Comparison of ENCODE assay signal across 9 cellular contexts in genomic region chr4:22237846-22238513, GRCh38.
DNase-seq lines count a peak whose midpoint lies in the region; ATAC-seq and TF ChIP-seq lines count a peak whose summit lies in the region.
"Had no signal": no experiment of that assay in that cellular context is flagged by ENCODE, and none has a peak within 500 bp of the region (broad histone marks: within the 10 kb centered on the region; RNA-seq: fewer than 3 reads in every experiment).

No MANE protein-coding gene starts in this region.

- no CpG with 5 or more reads among the region's 10 CpGs for WGBS in H9 (ENCODE audit: extremely low coverage, insufficient read length, low lambda C conversion rate)

- 0 out of 2 replicates have a peak overlapping the region, but pooled peaks have one; percentile 28 for H3K14ac ChIP-seq in H9 (ENCODE audit: insufficient read depth, low read length)

- H3K23ac ChIP-seq in H9 (ENCODE audit: insufficient read length, low read depth, low read length): no peak overlapping the region

- no peak overlapping the region for H2BK5ac ChIP-seq in H9 (ENCODE audit: insufficient read length, low read length)

- no peak overlapping the region for H3K18ac ChIP-seq in H9 (ENCODE audit: insufficient read length, low read depth, low read length)

- H4K20me1 ChIP-seq in H9 (ENCODE audit: control insufficient read depth, insufficient read depth, insufficient read length) (no peaks in the 10 kb centered on the region), osteoblast (ENCODE audit: insufficient read depth, low read length) (no peaks in the 10 kb centered on the region)

- H2BK120ac ChIP-seq in H9 (ENCODE audit: low read depth, low read length, poor library complexity, severe bottlenecking): no peak overlapping the region

- H3K9ac ChIP-seq in H9 (ENCODE audit: extremely low read depth, insufficient read length, low read length): no peak overlapping the region

- H2AFZ ChIP-seq in H9 (ENCODE audit: low read length): no peak overlapping the region
- H2AFZ ChIP-seq in osteoblast (ENCODE audit: low read length): peak overlapping the region; percentile 82

- H3K79me2 ChIP-seq in H9 (ENCODE audit: insufficient read depth, low read length): no peaks in the 10 kb centered on the region
- H3K79me2 ChIP-seq in osteoblast (ENCODE audit: insufficient read depth, low read length): no peaks in the 10 kb centered on the region

- H3K9me3 Mint-ChIP-seq in H9: no peaks in the 10 kb centered on the region

- no peak overlapping the region for H3T11ph ChIP-seq in H9 (ENCODE audit: low read length)

- no peak overlapping the region for H4K91ac ChIP-seq in H9 (ENCODE audit: insufficient read length, low read depth, low read length)

- no peaks in the 10 kb centered on the region; the same call in 1 of the 2 replicates for H3K27me3 Mint-ChIP-seq in H9 (ENCODE audit: low read depth)

- H3K4me3 ChIP-seq in fibroblast of the aortic adventitia (ENCODE audit: low read depth, low read length) (peak overlapping the region; percentile 41), osteoblast (ENCODE audit: insufficient read depth, low read length) (peak overlapping the region; percentile 57)
- H3K4me3 ChIP-seq: cardiac muscle cell had no signal

- H3K36me3 ChIP-seq in osteoblast (ENCODE audit: insufficient read depth, low read length): no peaks in the 10 kb centered on the region
- H3K36me3 ChIP-seq: cardiac muscle cell had no signal

- H3K27me3 ChIP-seq in H9 (ENCODE audit: insufficient read depth, low read length) (no peaks in the 10 kb centered on the region), osteoblast (ENCODE audit: insufficient read depth, low read length) (no peaks in the 10 kb centered on the region)
- H3K27me3 ChIP-seq: cardiac muscle cell had no signal

- no peak overlapping the region for H2BK20ac ChIP-seq in H9 (ENCODE audit: low read depth, low read length, poor library complexity, severe bottlenecking)

- H3K23me2 ChIP-seq in H9 (ENCODE audit: insufficient read length, low read depth, low read length, poor library complexity, severe bottlenecking): no peaks in the 10 kb centered on the region

- no peaks in the 10 kb centered on the region for H3K36me3 Mint-ChIP-seq in H9 (ENCODE audit: insufficient read depth in 1 of 3, low read depth in 3 of 3)

- no peaks in the 10 kb centered on the region for H3K9me3 ChIP-seq in H9 (ENCODE audit: control insufficient read depth, low read depth, low read length)
- H3K9me3 ChIP-seq in osteoblast (ENCODE audit: low read depth, low read length): no peaks in the 10 kb centered on the region

- H2BK15ac ChIP-seq in H9 (ENCODE audit: low read depth, low read length): no peak overlapping the region

- TF ChIP-seq CTCF in H9 (conservative IDR thresholded peaks at IDR 0.05): no peak
- no peak for TF ChIP-seq CTCF in fibroblast of the aortic adventitia (IDR thresholded peaks at IDR 0.05; ENCODE audit: insufficient read depth, low read length)
- no peak for TF ChIP-seq CTCF in osteoblast (IDR thresholded peaks at IDR 0.05; ENCODE audit: extremely low read depth, low read depth, low read length)

- ATAC-seq in HG02885 (IDR thresholded peaks at IDR 0.05; ENCODE audit: poor library complexity, unreplicated experiment): no peak
- ATAC-seq in HG03175 (IDR thresholded peaks at IDR 0.05; ENCODE audit: unreplicated experiment): no peak

- H3K4ac ChIP-seq in H9 (ENCODE audit: low read depth, low read length): no peak overlapping the region

- no peak overlapping the region for H4K5ac ChIP-seq in H9 (ENCODE audit: insufficient read length, low read depth, low read length)

- H3K27ac Mint-ChIP-seq in H9: no peak overlapping the region

- no peak overlapping the region for H4K8ac ChIP-seq in H9 (replicated peaks; ENCODE audit: insufficient read length, low read depth, low read length)

- H2AK5ac ChIP-seq in H9 (ENCODE audit: insufficient read length, low read length): no peak overlapping the region

- DNase-seq in H9 (no peak), OCI-M1 (lab: John Stamatoyannopoulos, UW) (peak; percentile 59), fibroblast of the aortic adventitia (ENCODE audit: low read depth) (no peak), osteoblast (ENCODE audit: insufficient read length, low spot score, missing footprints) (no peak)
- DNase-seq in stimulated activated CD4-positive, alpha-beta T cell treated with anti-CD3 and anti-CD28 coated beads, Interleukin-4, amount 100 ng/mL, for 1 hour: no peak
- DNase-seq: DND-41 had no signal

- H3K4me2 ChIP-seq in H9 (ENCODE audit: insufficient read depth, insufficient read length, low read length) (no peak overlapping the region), osteoblast (ENCODE audit: insufficient read depth, low read length) (peak overlapping the region; percentile 74)

- H3K79me1 ChIP-seq in H9 (ENCODE audit: insufficient read depth, low read depth, low read length, poor library complexity, severe bottlenecking): no peaks in the 10 kb centered on the region

- H3K4me1 ChIP-seq in H9 (ENCODE audit: insufficient read depth, low read length) (no peaks in the 10 kb centered on the region), osteoblast (ENCODE audit: insufficient read depth, low read length) (peaks cover 6% of the 10 kb centered on the region)

- no peak overlapping the region for H3K4me3 Mint-ChIP-seq in H9

- H3K4me1 Mint-ChIP-seq in H9: peaks cover 19 to 27% of the 10 kb centered on the region in 2 experiments

- H2BK12ac ChIP-seq in H9 (ENCODE audit: insufficient read length, low read depth, low read length): no peak overlapping the region

- H3K27ac ChIP-seq in H9 (ENCODE audit: insufficient read length, low read depth, low read length) (no peak overlapping the region), osteoblast (ENCODE audit: low read depth, low read length) (no peak overlapping the region)

- no peak overlapping the region for H3K56ac ChIP-seq in H9 (ENCODE audit: insufficient read length, low read depth, low read length)
